ENCODE assay signal across 8 cellular contexts in the genomic region with DNA sequence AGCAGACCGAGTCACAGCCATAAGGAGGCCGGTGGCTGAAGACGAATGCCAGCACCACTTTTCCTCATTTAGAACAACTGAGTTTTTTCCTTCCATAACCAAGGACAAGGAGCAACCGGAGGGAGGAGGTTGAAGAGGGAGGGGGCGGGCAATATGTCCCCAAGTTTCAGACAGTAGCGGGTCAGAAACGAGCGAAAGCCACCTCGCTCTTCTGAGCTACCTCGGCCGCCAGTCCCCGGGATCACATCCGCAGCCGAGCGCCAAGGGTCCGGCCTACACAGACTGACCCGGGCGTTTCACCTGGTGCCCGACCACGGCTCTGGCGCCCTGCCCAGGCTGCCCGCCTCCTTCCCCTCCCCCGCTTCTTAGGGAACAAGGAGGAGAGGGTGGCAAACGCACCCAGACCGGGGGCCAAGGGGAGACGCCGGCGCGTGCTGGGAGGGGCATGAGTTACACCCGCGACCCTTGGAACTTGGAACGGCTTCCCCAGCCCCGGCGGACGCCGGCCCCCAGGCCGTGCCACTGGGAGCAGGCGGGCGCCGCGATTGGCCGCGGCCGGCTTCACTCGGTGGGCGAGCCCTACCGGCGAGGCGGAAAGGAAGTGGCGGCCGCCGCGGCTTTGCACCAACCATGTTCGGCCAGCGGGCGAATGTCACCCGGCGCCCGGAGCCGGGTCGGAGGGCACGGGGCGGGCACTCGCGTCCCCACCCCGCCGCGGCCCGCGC. TPM values are rescaled to one million over a fixed set of nuclear protein-coding genes. Genes with fewer than 3 reads are reported as not detected.
DNase-seq lines count a peak whose midpoint lies in the region; TF ChIP-seq lines count a peak whose summit lies in the region.

No MANE protein-coding gene starts in this region.

- no peaks in the 10 kb centered on the region for H3K27me3 ChIP-seq in HAP-1 (ENCODE audit: low read depth)

- DNase-seq in NCI-H1417 (lab: John Stamatoyannopoulos, UW) = peak; percentile 25 to 77 (median 76)
- no peak for DNase-seq in NCI-H1417 treated with DMSO at 0.1 percent for 48 hours (lab: John Stamatoyannopoulos, UW)
- DNase-seq in HAP-1 (ENCODE audit: low spot score in 2 of 2) = peak; percentile 23 to 71
- peak; percentile 24 for DNase-seq in NCI-H146 treated with DMSO at 0.1 percent for 48 hours (lab: John Stamatoyannopoulos, UW; ENCODE audit: unreplicated experiment)
- peak; percentile 63 to 68 for DNase-seq in activated CD4-positive, alpha-beta T cell treated with anti-CD3 and anti-CD28 coated beads, Interleukin-2, amount 50 U/mL, for 48 hours
- peak; percentile 85 for DNase-seq in ecto neural progenitor cell (ENCODE audit: low spot score)
- DNase-seq in lower leg skin (ENCODE audit: low spot score in 2 of 2) = peak; percentile 53 to 94
- DNase-seq in stimulated activated CD4-positive, alpha-beta T cell treated with anti-CD3 and anti-CD28 coated beads, TNF-alpha, amount 100 ng/mL, for 24 hours (ENCODE audit: low read depth in 3 of 3) = peak in 2 of 3 experiments; percentile 35 to 56

- TF ChIP-seq CTCF in lower leg skin (IDR thresholded peaks at IDR 0.05) = peak in 1 of 3 donors; percentile 11

- 0 to 1% methylated on average over 41 to 43 of the region's 70 CpGs for WGBS in lower leg skin, 2 donors

- in situ Hi-C loops in HAP-1 (cut with MboI; ENCODE audit: low sequenced_read_pairs) = loop anchor here (10.0 kb wide), 1 partner anchor 172 kb away; a partner anchor contains a TSS

- H3K4me3 ChIP-seq in HAP-1 = peak overlapping the region; percentile 59
- H3K4me3 ChIP-seq in lower leg skin (ENCODE audit: low read depth, poor library complexity, severe bottlenecking) = peak overlapping the region; percentile 88

- no peak for TF ChIP-seq POLR2A in lower leg skin (IDR thresholded peaks at IDR 0.05)

- no peaks in the 10 kb centered on the region for H3K9me3 ChIP-seq in HAP-1

- no peaks in the 10 kb centered on the region for H3K36me3 ChIP-seq in HAP-1 (replicated peaks)

- peaks cover 9% of the 10 kb centered on the region for H3K4me1 ChIP-seq in HAP-1

- intact Hi-C loops in lower leg skin (cut with DNase I; ENCODE audit: low total_unique reads) = loop anchor here (5.0 kb wide), 1 partner anchor 65 kb away; no protein-coding TSS in a partner anchor

RNA-seq across cellular contexts. Expression of a gene that starts 1.6 kb away (rescaled TPM):
- 10 to 100 TPM; 31.6 to 44.0 (median 38.4) TPM for total RNA-seq in lower leg skin
